Comparison of ENCODE assay signal across 15 cellular contexts in the genomic region with DNA sequence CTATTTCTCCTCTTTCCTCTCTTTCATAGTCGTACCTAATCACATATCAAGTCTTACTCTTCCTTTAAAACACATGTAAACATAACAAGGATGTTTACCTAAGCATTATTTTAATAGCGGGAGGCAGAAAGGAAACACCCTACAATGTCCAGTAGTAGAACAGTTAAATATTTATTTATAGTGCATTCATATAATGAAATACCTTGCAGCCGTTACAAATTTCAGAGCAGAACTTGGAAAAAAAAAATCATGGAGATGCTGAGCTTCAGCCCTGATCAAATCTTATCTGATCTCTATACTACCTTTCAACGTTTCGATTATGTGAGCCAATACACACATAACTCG. TPM values are rescaled to one million over a fixed set of nuclear protein-coding genes. Genes with fewer than 3 reads are reported as not detected.
A peak's percentile ranks its signal among the peaks of the same experiment; 100 is the strongest.
DNase-seq lines count a peak whose midpoint lies in the region; ATAC-seq and TF ChIP-seq lines count a peak whose summit lies in the region.
"Had no signal": no experiment of that assay in that cellular context is flagged by ENCODE, and none has a peak within 500 bp of the region (broad histone marks: within the 10 kb centered on the region; RNA-seq: fewer than 3 reads in every experiment).

No MANE protein-coding gene starts in this region.

- POLR2A ChIA-PET in PC-3 (lab: Charles Lee; ENCODE audit: unreplicated experiment), result interaction anchor here (0.6 kb wide), 2 partner anchors 40 to 357 kb away, joined by 3 read pairs; no protein-coding TSS in a partner anchor

- peak overlapping the region; percentile 83 for H3K27ac Mint-ChIP-seq in activated naive CD4-positive, alpha-beta T cell treated with anti-CD3 and anti-CD28 coated beads, Interleukin-2, amount 50 U/mL, for 24 hours
- H3K27ac Mint-ChIP-seq in activated naive CD4-positive, alpha-beta T cell treated with anti-CD3 and anti-CD28 coated beads, Interleukin-2, amount 10 ng/mL, durations not matched to agents 7 days and 5 days, result no peak overlapping the region
- peak overlapping the region; percentile 7 for H3K27ac Mint-ChIP-seq in central memory CD8-positive, alpha-beta T cell (ENCODE audit: low read depth)

- no peaks in the 10 kb centered on the region for H3K9me2 ChIP-seq in PC-3 (replicated peaks; ENCODE audit: low read length)

- dilution Hi-C loops in mammary epithelial cell (cut with HindIII; ENCODE audit: low sequenced_read_pairs), result no loop called here

- CTCF ChIA-PET in activated naive CD4-positive, alpha-beta T cell treated with anti-CD3 and anti-CD28 coated beads, Interleukin-2, amount 10 ng/mL, durations not matched to agents 7 days and 5 days (lab: Charles Lee), result no interaction called here
- CTCF ChIA-PET in PC-3 (lab: Charles Lee) (interaction anchor here (0.6 kb wide), 1 partner anchor 50 kb away, joined by 9 read pairs; no protein-coding TSS in a partner anchor), mammary epithelial cell (lab: Charles Lee; ENCODE audit: low non-redundant PET) (no interaction called here)

- H2AFZ ChIP-seq in PC-3 (ENCODE audit: low read length), result no peak overlapping the region
- H2AFZ ChIP-seq in mammary epithelial cell (ENCODE audit: low read depth, low read length), result no peak overlapping the region

- H3K27me3 Mint-ChIP-seq in activated naive CD4-positive, alpha-beta T cell treated with anti-CD3 and anti-CD28 coated beads, Interleukin-2, amount 50 U/mL, for 24 hours, result no peaks in the 10 kb centered on the region
- no peaks in the 10 kb centered on the region for H3K27me3 Mint-ChIP-seq in activated naive CD4-positive, alpha-beta T cell treated with anti-CD3 and anti-CD28 coated beads, Interleukin-2, amount 10 ng/mL, durations not matched to agents 7 days and 5 days
- H3K27me3 Mint-ChIP-seq in central memory CD8-positive, alpha-beta T cell, result no peaks in the 10 kb centered on the region

- 87% methylated on average over 6 of the region's 6 CpGs for WGBS in mammary epithelial cell (ENCODE audit: low coverage, missing lambda C conversion rate)

- intact Hi-C loops in PC-3 (cut with micrococcal nuclease), result loop anchor here (2.0 kb wide), 3 partner anchors 15 to 43 kb away; a partner anchor contains a TSS
- intact Hi-C loops in mammary epithelial cell (cut with micrococcal nuclease), result loop anchor here (2.0 kb wide), 1 partner anchor 15 kb away; no protein-coding TSS in a partner anchor

- no peaks in the 10 kb centered on the region for H3K27me3 ChIP-seq in PC-3 (ENCODE audit: low read length)
- no peaks in the 10 kb centered on the region for H3K27me3 ChIP-seq in mammary epithelial cell (ENCODE audit: insufficient read depth, low read length)
- H3K27me3 ChIP-seq: spleen, stomach, uterus had no signal

- no peak for TF ChIP-seq CTCF in PC-3 (conservative IDR thresholded peaks at IDR 0.05; ENCODE audit: low read depth, low read length)
- no peak for TF ChIP-seq CTCF in mammary epithelial cell (conservative IDR thresholded peaks at IDR 0.05 in 1 of 2, IDR thresholded peaks at IDR 0.05 in 1 of 2; ENCODE audit: extremely low read depth in 1 of 2, insufficient read depth in 1 of 2, low read depth in 1 of 2, low read length in 2 of 2)

- H3K27ac ChIP-seq in PC-3 (ENCODE audit: low read length) (no peak overlapping the region), mammary epithelial cell (ENCODE audit: insufficient read depth, low read depth, low read length) (no peak overlapping the region)
- H3K27ac ChIP-seq: stomach, uterus had no signal

- no peaks in the 10 kb centered on the region for H3K36me3 ChIP-seq in PC-3 (ENCODE audit: low read depth, low read length)
- no peaks in the 10 kb centered on the region for H3K36me3 ChIP-seq in mammary epithelial cell (ENCODE audit: insufficient read depth, low read length)
- H3K36me3 ChIP-seq: stomach, uterus had no signal

- H3K4me3 ChIP-seq in PC-3 (ENCODE audit: low read length) (no peak overlapping the region), mammary epithelial cell (replicated peaks in 1 of 3; ENCODE audit: insufficient read depth in 1 of 3, low read depth in 2 of 3, low read length in 3 of 3) (no peak overlapping the region)
- H3K4me3 ChIP-seq: K562, spleen, stomach, uterus had no signal

- peaks cover 65% of the 10 kb centered on the region for H3K4me1 ChIP-seq in PC-3 (ENCODE audit: insufficient read depth, low read length)
- H3K4me1 ChIP-seq in mammary epithelial cell (ENCODE audit: insufficient read depth, low read length), result peaks cover 15% of the 10 kb centered on the region

- ATAC-seq in PC-3, result peak; percentile 16
- no peak for ATAC-seq in central memory CD8-positive, alpha-beta T cell (replicated peaks; ENCODE audit: extremely low read depth, poor library complexity, severe bottlenecking)
- no peak for ATAC-seq in GM18907 (IDR thresholded peaks at IDR 0.05; ENCODE audit: unreplicated experiment)
- ATAC-seq: K562, left ventricle myocardium superior had no signal

- no peak for DNase-seq in activated naive CD4-positive, alpha-beta T cell treated with anti-CD3 and anti-CD28 coated beads, Interleukin-2, amount 10 ng/mL, durations not matched to agents 7 days and 5 days
- DNase-seq in PC-3 (peak; percentile 30), NCI-H2107 (lab: John Stamatoyannopoulos, UW) (no peak), foreskin melanocyte (no peak), mammary epithelial cell (no peak)
- DNase-seq in central memory CD8-positive, alpha-beta T cell (ENCODE audit: low spot score in 2 of 2), result no peak
- DNase-seq: caudate nucleus, left ventricle myocardium superior, NCI-H345, spleen, stomach, uterus had no signal

- no TSS peak for BruUV-seq in PC-3 (replicated peaks; lab: Mats Ljungman, UMichigan)
- no TSS peak for BruUV-seq in mammary epithelial cell (replicated peaks; lab: Mats Ljungman, UMichigan)

- H3K4me2 ChIP-seq in PC-3 (ENCODE audit: low read length) (peak overlapping the region; percentile 52), mammary epithelial cell (ENCODE audit: insufficient read depth, low read depth, low read length) (no peak overlapping the region)

- H3K9me3 ChIP-seq in PC-3 (ENCODE audit: low read length), result no peaks in the 10 kb centered on the region
- no peaks in the 10 kb centered on the region for H3K9me3 ChIP-seq in mammary epithelial cell (replicated peaks; ENCODE audit: insufficient read depth, low read length)
- H3K9me3 ChIP-seq: spleen, stomach, uterus had no signal

- H3K4me3 Mint-ChIP-seq in activated naive CD4-positive, alpha-beta T cell treated with anti-CD3 and anti-CD28 coated beads, Interleukin-2, amount 50 U/mL, for 24 hours, result peak overlapping the region; percentile 15
- H3K4me3 Mint-ChIP-seq in activated naive CD4-positive, alpha-beta T cell treated with anti-CD3 and anti-CD28 coated beads, Interleukin-2, amount 10 ng/mL, durations not matched to agents 7 days and 5 days, result no peak overlapping the region
- H3K4me3 Mint-ChIP-seq in central memory CD8-positive, alpha-beta T cell, result peak overlapping the region; percentile 1

- H3K36me3 Mint-ChIP-seq in activated naive CD4-positive, alpha-beta T cell treated with anti-CD3 and anti-CD28 coated beads, Interleukin-2, amount 50 U/mL, for 24 hours, result peaks cover 6% of the 10 kb centered on the region
- H3K36me3 Mint-ChIP-seq in activated naive CD4-positive, alpha-beta T cell treated with anti-CD3 and anti-CD28 coated beads, Interleukin-2, amount 10 ng/mL, durations not matched to agents 7 days and 5 days, result peaks cover 16% of the 10 kb centered on the region
- peaks cover 10% of the 10 kb centered on the region for H3K36me3 Mint-ChIP-seq in central memory CD8-positive, alpha-beta T cell (ENCODE audit: insufficient read depth)

- in situ Hi-C loops in mammary epithelial cell (cut with MboI; ENCODE audit: low sequenced_read_pairs in 2 of 2), result no loop called here

- H3K9me3 Mint-ChIP-seq in activated naive CD4-positive, alpha-beta T cell treated with anti-CD3 and anti-CD28 coated beads, Interleukin-2, amount 50 U/mL, for 24 hours, result no peaks in the 10 kb centered on the region
- H3K9me3 Mint-ChIP-seq in activated naive CD4-positive, alpha-beta T cell treated with anti-CD3 and anti-CD28 coated beads, Interleukin-2, amount 10 ng/mL, durations not matched to agents 7 days and 5 days, result no peaks in the 10 kb centered on the region
- H3K9me3 Mint-ChIP-seq in central memory CD8-positive, alpha-beta T cell, result no peaks in the 10 kb centered on the region

- no peaks in the 10 kb centered on the region for H3F3A ChIP-seq in PC-3 (ENCODE audit: low read length, unreplicated experiment)

- H3K4me1 Mint-ChIP-seq in activated naive CD4-positive, alpha-beta T cell treated with anti-CD3 and anti-CD28 coated beads, Interleukin-2, amount 50 U/mL, for 24 hours, result peaks cover 96% of the 10 kb centered on the region
- peaks cover 66% of the 10 kb centered on the region for H3K4me1 Mint-ChIP-seq in activated naive CD4-positive, alpha-beta T cell treated with anti-CD3 and anti-CD28 coated beads, Interleukin-2, amount 10 ng/mL, durations not matched to agents 7 days and 5 days
- H3K4me1 Mint-ChIP-seq in central memory CD8-positive, alpha-beta T cell, result peaks cover 75% of the 10 kb centered on the region

- H4K20me1 ChIP-seq in PC-3 (ENCODE audit: low read length) (peaks cover 59% of the 10 kb centered on the region), mammary epithelial cell (ENCODE audit: insufficient read depth, low read length) (peaks cover 7% of the 10 kb centered on the region)

- H3K9ac ChIP-seq in PC-3 (ENCODE audit: low read length) (no peak overlapping the region), mammary epithelial cell (ENCODE audit: insufficient read depth, low read length) (no peak overlapping the region)

- H3K79me2 ChIP-seq in PC-3 (ENCODE audit: low read length) (peaks cover 98% of the 10 kb centered on the region), mammary epithelial cell (ENCODE audit: insufficient read depth, low read length) (peaks cover 98% of the 10 kb centered on the region)

RNA-seq across cellular contexts. Expression of a gene that starts 39.6 kb away (rescaled TPM):
- total RNA-seq in PC-3 (2014; rRNA removed), result 224 and 282 TPM in 2 replicates
- total RNA-seq in mammary epithelial cell, result 10 to 100 TPM; 61.5 to 78.6 TPM
- polyA plus RNA-seq in mammary epithelial cell, result 49.9 TPM
- polyA minus RNA-seq in mammary epithelial cell, result 124 TPM
